In the genomic region with DNA sequence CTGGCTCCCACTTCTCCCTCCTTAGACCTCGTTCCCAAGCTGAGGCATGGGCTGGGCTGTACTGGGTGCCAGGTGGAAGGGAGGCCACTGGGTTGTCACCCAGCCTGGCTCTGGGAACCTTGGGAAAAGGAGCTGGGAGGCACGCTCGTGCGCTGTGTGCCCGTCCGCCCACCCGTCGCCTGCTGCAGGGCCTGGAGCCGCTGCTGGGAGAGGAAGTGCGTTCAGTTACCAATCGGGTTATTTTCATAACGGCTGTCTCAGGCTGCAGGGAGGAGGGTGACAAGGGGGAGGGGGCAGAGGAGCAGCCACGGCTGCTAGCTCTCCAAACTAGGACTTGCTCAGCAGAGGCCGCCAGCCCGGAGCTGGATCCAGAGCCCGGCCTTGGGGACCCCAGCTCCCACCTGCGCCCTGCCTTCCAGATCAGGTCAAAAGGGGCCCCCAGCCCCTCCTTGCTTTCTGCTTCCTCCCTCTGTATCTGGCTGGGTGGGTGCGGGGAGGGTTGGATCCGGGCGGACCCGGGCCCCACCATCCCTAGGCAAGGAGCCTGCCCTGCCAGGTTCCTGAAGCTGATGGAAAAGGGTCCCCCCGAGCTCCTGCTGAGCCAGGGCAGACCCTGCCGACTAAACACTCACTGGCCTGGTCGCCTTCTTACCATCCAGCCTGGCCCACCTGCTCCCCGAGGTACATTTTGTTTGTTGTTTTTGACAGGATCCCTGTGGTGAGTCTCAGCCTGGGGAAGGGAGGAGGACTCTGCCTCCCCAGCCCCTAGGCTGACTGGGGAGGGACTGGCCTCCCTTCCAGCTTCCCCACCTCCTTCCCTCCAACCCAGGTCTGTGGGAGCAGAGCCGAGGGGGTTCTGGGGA, we compare ENCODE assay signal across 8 cellular contexts. TPM values are rescaled to one million over a fixed set of nuclear protein-coding genes. Genes with fewer than 3 reads are reported as not detected.
DNase-seq lines count a peak whose midpoint lies in the region; ATAC-seq lines count a peak whose summit lies in the region.

No MANE protein-coding gene starts in this region.

- H3K4me1 Mint-ChIP-seq in activated naive CD8-positive, alpha-beta T cell treated with anti-CD3 and anti-CD28 coated beads, Interleukin-2, amount 10 ng/mL, durations not matched to agents 7 days and 5 days = peaks cover 28% of the 10 kb centered on the region

- H3K4me1 ChIP-seq in iPS-15b (ENCODE audit: control insufficient read depth, insufficient read depth, low read length) = peaks cover 5% of the 10 kb centered on the region

- H3K36me3 Mint-ChIP-seq in activated naive CD8-positive, alpha-beta T cell treated with anti-CD3 and anti-CD28 coated beads, Interleukin-2, amount 10 ng/mL, durations not matched to agents 7 days and 5 days = peaks cover 4% of the 10 kb centered on the region

- H3K9ac ChIP-seq in iPS-15b (ENCODE audit: low read depth, low read length) = peak overlapping the region; percentile 37

- H3K27me3 ChIP-seq in iPS-15b (ENCODE audit: control insufficient read depth, insufficient read depth, low read length) = no peaks in the 10 kb centered on the region

- peak overlapping the region; percentile 88 for H3K27ac Mint-ChIP-seq in activated naive CD8-positive, alpha-beta T cell treated with anti-CD3 and anti-CD28 coated beads, Interleukin-2, amount 10 ng/mL, durations not matched to agents 7 days and 5 days

- peak; percentile 57 for DNase-seq in A172 (ENCODE audit: low spot score)
- DNase-seq in SHP77 treated with DMSO at 0.1 percent for 48 hours (lab: John Stamatoyannopoulos, UW) = peak; percentile 70
- peak; percentile 66 for DNase-seq in activated naive CD8-positive, alpha-beta T cell treated with anti-CD3 and anti-CD28 coated beads, Interleukin-2, amount 10 ng/mL, durations not matched to agents 7 days and 5 days
- DNase-seq in stimulated activated CD4-positive, alpha-beta T cell treated with anti-CD3 and anti-CD28 coated beads, Interleukin-12 subunit alpha, Interleukin-12 subunit beta, amount 100 ng/mL, for 48 hours (ENCODE audit: low read depth in 2 of 3, low spot score in 1 of 3) = peak in 2 of 3 donors; percentile 54 to 59
- no peak for DNase-seq in NCI-H2196 (lab: John Stamatoyannopoulos, UW; ENCODE audit: unreplicated experiment)

- no peaks in the 10 kb centered on the region for H3K9me3 ChIP-seq in iPS-15b (ENCODE audit: control insufficient read depth, insufficient read depth, low read length)

- peak overlapping the region; percentile 86 for H3K4me3 Mint-ChIP-seq in activated naive CD8-positive, alpha-beta T cell treated with anti-CD3 and anti-CD28 coated beads, Interleukin-2, amount 10 ng/mL, durations not matched to agents 7 days and 5 days

- ATAC-seq in GM19025 (IDR thresholded peaks at IDR 0.05; ENCODE audit: low read depth, unreplicated experiment) = peak; percentile 89
- ATAC-seq in HG03159 (IDR thresholded peaks at IDR 0.05; ENCODE audit: unreplicated experiment) = peak; percentile 88
- peak; percentile 93 for ATAC-seq in activated naive CD8-positive, alpha-beta T cell treated with anti-CD3 and anti-CD28 coated beads, Interleukin-2, amount 10 ng/mL, durations not matched to agents 7 days and 5 days (ENCODE audit: low read depth)

- no peaks in the 10 kb centered on the region for H3K9me3 Mint-ChIP-seq in activated naive CD8-positive, alpha-beta T cell treated with anti-CD3 and anti-CD28 coated beads, Interleukin-2, amount 10 ng/mL, durations not matched to agents 7 days and 5 days

- peaks cover 6% of the 10 kb centered on the region for H3K36me3 ChIP-seq in iPS-15b (ENCODE audit: control insufficient read depth, insufficient read depth, low read length)

- H3K27me3 Mint-ChIP-seq in activated naive CD8-positive, alpha-beta T cell treated with anti-CD3 and anti-CD28 coated beads, Interleukin-2, amount 10 ng/mL, durations not matched to agents 7 days and 5 days = no peaks in the 10 kb centered on the region

- POLR2A ChIA-PET in activated naive CD8-positive, alpha-beta T cell treated with anti-CD3 and anti-CD28 coated beads, Interleukin-2, amount 10 ng/mL, durations not matched to agents 7 days and 5 days (lab: Charles Lee) = interaction anchor here (0.7 to 3.9 kb wide), 7 partner anchors 9 to 339 kb away, joined by 3 to 18 read pairs (median 3); a partner anchor contains a TSS

- H3K4me3 ChIP-seq in iPS-15b (ENCODE audit: low read depth, low read length) = no peak overlapping the region

RNA-seq across cellular contexts. Expression of a gene that starts 14.3 kb away (rescaled TPM):
- total RNA-seq in A172 (2014; rRNA removed; shearing (Covaris generic)) = 88.1 and 89.0 TPM in 2 replicates
- 100 to 1,000 TPM; 160 to 163 TPM for total RNA-seq in activated naive CD8-positive, alpha-beta T cell treated with anti-CD3 and anti-CD28 coated beads, Interleukin-2, amount 10 ng/mL, durations not matched to agents 7 days and 5 days

RNA-seq across cellular contexts. Expression of a gene that starts 20.0 kb away (rescaled TPM):
- 8.9 and 13.3 TPM in 2 replicates for total RNA-seq in A172 (2014; rRNA removed; shearing (Covaris generic))
- total RNA-seq in activated naive CD8-positive, alpha-beta T cell treated with anti-CD3 and anti-CD28 coated beads, Interleukin-2, amount 10 ng/mL, durations not matched to agents 7 days and 5 days = 1 to 10 TPM; 6.9 to 7.4 TPM

RNA-seq across cellular contexts. Expression of a gene that starts 30.1 kb away (rescaled TPM):
- 4.0 and 5.5 TPM in 2 replicates for total RNA-seq in A172 (2014; rRNA removed; shearing (Covaris generic))
- under 1 TPM; 0.19 to 0.40 TPM for total RNA-seq in activated naive CD8-positive, alpha-beta T cell treated with anti-CD3 and anti-CD28 coated beads, Interleukin-2, amount 10 ng/mL, durations not matched to agents 7 days and 5 days
